ENCODE assay signal across 35 cellular contexts in the genomic region with DNA sequence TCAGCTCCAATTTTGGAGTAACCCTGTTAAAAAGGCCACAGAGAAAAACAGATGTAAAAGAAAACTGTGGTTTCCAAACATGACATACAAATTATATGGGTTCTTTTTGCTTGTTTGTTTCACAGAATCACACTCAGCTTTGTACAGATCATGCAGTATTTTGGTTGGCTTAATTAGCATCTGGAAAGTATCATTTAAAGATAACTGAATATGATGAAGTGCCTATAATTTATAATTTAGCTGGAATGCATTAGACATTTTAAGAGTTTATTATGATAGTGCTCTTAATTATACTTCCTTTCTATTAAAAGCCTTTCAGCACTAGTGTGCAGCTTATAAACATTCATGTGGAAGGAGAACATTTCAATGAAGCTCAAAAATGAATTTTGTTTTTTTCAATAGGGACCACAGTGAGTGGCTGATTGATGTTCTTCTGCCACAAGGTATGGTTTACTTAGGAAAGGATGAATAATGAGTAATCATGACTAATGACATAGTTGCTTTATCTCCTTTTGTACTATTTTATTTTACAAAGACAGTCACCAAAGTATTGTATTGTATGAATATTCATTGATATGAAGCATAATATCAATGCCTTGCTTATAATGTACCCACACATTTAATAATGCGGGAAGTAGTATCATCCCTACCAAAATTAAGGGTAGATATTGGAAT.
"Had no signal": no experiment of that assay in that cellular context is flagged by ENCODE, and none has a peak within 500 bp of the region (broad histone marks: within the 10 kb centered on the region; RNA-seq: fewer than 3 reads in every experiment).

No MANE protein-coding gene starts in this region.

- H3K27ac Mint-ChIP-seq: activated B cell treated with CpG ODN at 0.5 μM for 24 hours; activated CD4-positive, alpha-beta memory T cell treated with anti-CD3 and anti-CD28 coated beads, Interleukin-2, amount 10 ng/mL, durations not matched to agents 7 days and 5 days; activated CD8-positive, alpha-beta memory T cell treated with anti-CD3 and anti-CD28 coated beads, Interleukin-2, amount 10 ng/mL, durations not matched to agents 7 days and 5 days; activated naive CD8-positive, alpha-beta T cell treated with anti-CD3 and anti-CD28 coated beads for 36 hours had no signal

- H3K36me3 ChIP-seq: ascending aorta, MG63, SJCRH30 had no signal

- ATAC-seq: activated CD8-positive, alpha-beta memory T cell treated with anti-CD3 and anti-CD28 coated beads, Interleukin-2, amount 10 ng/mL, durations not matched to agents 7 days and 5 days had no signal

- H3K4me3 Mint-ChIP-seq: activated B cell treated with CpG ODN at 0.5 μM for 24 hours; activated CD4-positive, alpha-beta memory T cell treated with anti-CD3 and anti-CD28 coated beads, Interleukin-2, amount 10 ng/mL, durations not matched to agents 7 days and 5 days; activated CD8-positive, alpha-beta memory T cell treated with anti-CD3 and anti-CD28 coated beads, Interleukin-2, amount 10 ng/mL, durations not matched to agents 7 days and 5 days; activated naive CD8-positive, alpha-beta T cell treated with anti-CD3 and anti-CD28 coated beads for 36 hours had no signal

- H3K27ac ChIP-seq: ascending aorta, PC-9, SJCRH30, VCaP had no signal

- H3K27me3 Mint-ChIP-seq: activated B cell treated with CpG ODN at 0.5 μM for 24 hours had no signal

- H3K9me3 ChIP-seq: ascending aorta, MG63, SJCRH30 had no signal

- H3K4me1 Mint-ChIP-seq: activated CD4-positive, alpha-beta memory T cell treated with anti-CD3 and anti-CD28 coated beads, Interleukin-2, amount 10 ng/mL, durations not matched to agents 7 days and 5 days; activated CD8-positive, alpha-beta memory T cell treated with anti-CD3 and anti-CD28 coated beads, Interleukin-2, amount 10 ng/mL, durations not matched to agents 7 days and 5 days; activated naive CD8-positive, alpha-beta T cell treated with anti-CD3 and anti-CD28 coated beads for 36 hours had no signal

- H3K4me1 ChIP-seq: ascending aorta, SJCRH30 had no signal

- H3K36me3 Mint-ChIP-seq: activated CD8-positive, alpha-beta memory T cell treated with anti-CD3 and anti-CD28 coated beads, Interleukin-2, amount 10 ng/mL, durations not matched to agents 7 days and 5 days; activated naive CD8-positive, alpha-beta T cell treated with anti-CD3 and anti-CD28 coated beads for 36 hours had no signal

- H3K27me3 ChIP-seq: ascending aorta, MG63, SJCRH30 had no signal

- H3K9me3 Mint-ChIP-seq: activated B cell treated with CpG ODN at 0.5 μM for 24 hours; activated CD4-positive, alpha-beta memory T cell treated with anti-CD3 and anti-CD28 coated beads, Interleukin-2, amount 10 ng/mL, durations not matched to agents 7 days and 5 days; activated naive CD8-positive, alpha-beta T cell treated with anti-CD3 and anti-CD28 coated beads for 36 hours had no signal

- DNase-seq: activated B cell treated with CpG ODN at 0.5 μM for 24 hours; activated CD4-positive, alpha-beta memory T cell treated with anti-CD3 and anti-CD28 coated beads, Interleukin-2, amount 10 ng/mL, durations not matched to agents 7 days and 5 days; activated CD4-positive, alpha-beta T cell treated with anti-CD3 and anti-CD28 coated beads for 4 hours; activated CD4-positive, CD25-positive, alpha-beta regulatory T cell treated with anti-CD3 and anti-CD28 coated beads, Interleukin-2, amount 50 U/mL, for 72 hours; activated CD8-positive, alpha-beta memory T cell treated with anti-CD3 and anti-CD28 coated beads for 24 hours; activated CD8-positive, alpha-beta memory T cell treated with anti-CD3 and anti-CD28 coated beads, Interleukin-2, amount 10 ng/mL, durations not matched to agents 7 days and 5 days; activated CD8-positive, alpha-beta memory T cell treated with anti-CD3 and anti-CD28 coated beads, Interleukin-2, amount 50 U/mL, for 48 hours; activated effector memory CD4-positive, alpha-beta T cell treated with anti-CD3 and anti-CD28 coated beads, Interleukin-2, amount 50 U/mL, for 16 hours; activated naive CD4-positive, alpha-beta T cell; activated naive CD4-positive, alpha-beta T cell treated with anti-CD3 and anti-CD28 coated beads, Interleukin-2, amount 50 U/mL, for 16 hours; activated naive CD8-positive, alpha-beta T cell treated with anti-CD3 and anti-CD28 coated beads for 36 hours; activated T-cell treated with anti-CD3 and anti-CD28 coated beads, Interleukin-2, amount 50 U/mL, for 48 hours; amygdala; caudate nucleus; cerebellar nuclear complex; Kasumi-1; KG1; MG63; MV-4-11; NCI-H1092; NCI-H1436 treated with DMSO at 0.1 percent for 48 hours; NCI-H1694 treated with DMSO at 0.1 percent for 48 hours; NCI-H2029; NCI-H345; NCI-H524 treated with DMSO at 0.1 percent for 48 hours; NK-92 treated with Interleukin-12 subunit alpha and Interleukin-12 subunit beta, amount 100 ng/mL, for 24 hours; PC-9; SHP77; SJCRH30; SW 1271; T-helper 1 cell; T-helper 2 cell; T-helper 9 cell had no signal

- H3K4me3 ChIP-seq: ascending aorta, MG63, PC-9, SJCRH30 had no signal
